ENCODE assay signal across 1 cellular context in genomic region chr1:151458936-151459330, GRCh38.
TF ChIP-seq lines count a peak whose summit lies in the region.

No MANE protein-coding gene starts in this region.

TF ChIP-seq in A549, 52 proteins besides CTCF, POLR2A, EP300 and RAD21 (continued from another document):
- TF ChIP-seq, protein P1, sequence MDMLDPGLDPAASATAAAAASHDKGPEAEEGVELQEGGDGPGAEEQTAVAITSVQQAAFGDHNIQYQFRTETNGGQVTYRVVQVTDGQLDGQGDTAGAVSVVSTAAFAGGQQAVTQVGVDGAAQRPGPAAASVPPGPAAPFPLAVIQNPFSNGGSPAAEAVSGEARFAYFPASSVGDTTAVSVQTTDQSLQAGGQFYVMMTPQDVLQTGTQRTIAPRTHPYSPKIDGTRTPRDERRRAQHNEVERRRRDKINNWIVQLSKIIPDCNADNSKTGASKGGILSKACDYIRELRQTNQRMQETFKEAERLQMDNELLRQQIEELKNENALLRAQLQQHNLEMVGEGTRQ (IDR thresholded peaks at IDR 0.05) = no peak
- no peak for TF ChIP-seq MAZ (IDR thresholded peaks at IDR 0.05; ENCODE audit: borderline replicate concordance, low read depth, low read length)
- TF ChIP-seq ELK1 (IDR thresholded peaks at IDR 0.05; ENCODE audit: low read depth, low read length) = no peak
- no peak for TF ChIP-seq CHD2 (IDR thresholded peaks at IDR 0.05; ENCODE audit: low read length, partially characterized antibody)
- no peak for TF ChIP-seq NR3C1 (IDR thresholded peaks at IDR 0.05)
- no peak for TF ChIP-seq FOXS1 (CRISPR knock-in tag; IDR thresholded peaks at IDR 0.05)
- no peak for TF ChIP-seq CHD4 (IDR thresholded peaks at IDR 0.05; ENCODE audit: borderline replicate concordance)
- TF ChIP-seq FOSB (CRISPR knock-in tag; IDR thresholded peaks at IDR 0.05) = no peak
- TF ChIP-seq TFCP2L1 (CRISPR knock-in tag; IDR thresholded peaks at IDR 0.05) = no peak
- no peak for TF ChIP-seq NFE2L2 (conservative IDR thresholded peaks at IDR 0.05; ENCODE audit: low read length)
